Comparison of ENCODE assay signal across 8 cellular contexts in the genomic region with DNA sequence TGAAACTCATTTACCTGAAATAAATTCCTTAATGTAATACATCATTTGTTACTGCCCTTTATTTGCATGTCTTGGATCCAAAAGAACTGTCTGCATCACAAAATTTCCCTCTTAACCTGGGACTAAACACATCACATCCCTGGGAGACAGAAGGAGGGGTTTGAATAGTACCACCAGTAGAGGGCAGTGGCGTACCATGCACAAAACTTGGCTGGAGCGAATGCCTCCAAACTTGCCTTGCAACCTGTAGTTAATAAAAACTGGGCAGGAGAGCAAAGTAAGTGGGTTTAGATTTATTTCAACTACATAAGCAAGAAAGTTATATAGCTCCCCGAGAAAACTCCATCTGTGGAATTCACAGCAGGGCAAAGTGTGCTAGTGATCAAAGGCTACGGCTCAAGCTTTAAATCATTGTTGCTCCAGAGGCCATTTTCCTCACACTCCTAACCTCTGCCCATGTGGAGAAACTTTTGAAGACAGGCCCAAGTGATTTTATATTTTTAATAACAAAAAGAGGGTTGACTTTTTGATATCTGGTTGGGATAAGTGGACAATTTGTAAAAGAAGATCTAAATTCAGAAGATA.
DNase-seq lines count a peak whose midpoint lies in the region; ATAC-seq and TF ChIP-seq lines count a peak whose summit lies in the region.

No MANE protein-coding gene starts in this region.

- H3K36me3 ChIP-seq in IMR-90 (ENCODE audit: control insufficient read depth, insufficient read depth, low read length) = no peaks in the 10 kb centered on the region
- H3K36me3 ChIP-seq in SK-N-MC (ENCODE audit: insufficient read depth, low read length) = no peaks in the 10 kb centered on the region

- H4K5ac ChIP-seq in IMR-90 (ENCODE audit: low read depth, low read length) = no peak overlapping the region

- ATAC-seq in GM18511 (IDR thresholded peaks at IDR 0.05; ENCODE audit: unreplicated experiment) (peak; percentile 59), IMR-90 (ENCODE audit: low read depth) (peak; percentile 68), esophagus mucosa (peak; percentile 84), omental fat pad (ENCODE audit: low FRiP score) (no peak), GM21825 (IDR thresholded peaks at IDR 0.05; ENCODE audit: unreplicated experiment) (no peak)

- no peak overlapping the region for H2BK15ac ChIP-seq in IMR-90 (ENCODE audit: low read depth, low read length)

- H3K9ac ChIP-seq in IMR-90 (ENCODE audit: low read depth, low read length) = no peak overlapping the region
- no peak overlapping the region for H3K9ac ChIP-seq in SK-N-MC (ENCODE audit: insufficient read length)

- DNase-seq in COLO829 (ENCODE audit: low spot score) (peak; percentile 48), IMR-90 (peak; percentile 61), SK-N-MC (ENCODE audit: low read depth, low spot score) (peak; percentile 89), omental fat pad (ENCODE audit: low spot score) (peak; percentile 35), activated gamma-delta T cell (lab: John Stamatoyannopoulos, UW) (no peak)

- no peak overlapping the region for H3K4me2 ChIP-seq in IMR-90 (ENCODE audit: low read depth, low read length)

- no peak overlapping the region for H3K18ac ChIP-seq in IMR-90 (ENCODE audit: low read depth, low read length)

- H3K23ac ChIP-seq in IMR-90 (ENCODE audit: low read depth, low read length) = no peak overlapping the region

- peak; percentile 66 for TF ChIP-seq CTCF in IMR-90 (conservative IDR thresholded peaks at IDR 0.05; ENCODE audit: low read depth, low read length)
- TF ChIP-seq CTCF in omental fat pad (IDR thresholded peaks at IDR 0.05) = peak in 1 of 3 donors; percentile 40

- POLR2A ChIA-PET in IMR-90 (lab: Charles Lee; ENCODE audit: unreplicated experiment) = no interaction called here

- H2AFZ ChIP-seq in IMR-90 (replicated peaks; ENCODE audit: low read length, poor library complexity) = no peak overlapping the region

- no TSS peak for BruUV-seq in IMR-90 (replicated peaks; lab: Mats Ljungman, UMichigan)

- intact Hi-C loops in IMR-90 (cut with micrococcal nuclease) = loop anchor here (1.0 to 10.0 kb wide), 2 partner anchors 753 to 1354 kb away; no protein-coding TSS in a partner anchor

- H3K27ac ChIP-seq in IMR-90 (ENCODE audit: insufficient read depth, low read length) (no peak overlapping the region), SK-N-MC (no peak overlapping the region)

- CTCF ChIA-PET in IMR-90 (lab: Yijun Ruan, JAX) = interaction anchor here (0.6 to 0.9 kb wide), 2 partner anchors 28 to 1130 kb away, joined by 3 to 4 read pairs; no protein-coding TSS in a partner anchor

- H3K4me3 ChIP-seq in IMR-90 (ENCODE audit: insufficient read depth, low read depth, low read length) (no peak overlapping the region), SK-N-MC (no peak overlapping the region)

- H3K9me1 ChIP-seq in IMR-90 (ENCODE audit: insufficient read depth, low read length) = no peaks in the 10 kb centered on the region

- no peak overlapping the region for H2AK9ac ChIP-seq in IMR-90 (replicated peaks; ENCODE audit: low read depth, low read length, poor library complexity)

- H2AK5ac ChIP-seq in IMR-90 (ENCODE audit: low read depth, low read length) = no peak overlapping the region

- no peak overlapping the region for H3K56ac ChIP-seq in IMR-90 (ENCODE audit: extremely low read depth, insufficient read depth, low read length)

- H3K27me3 ChIP-seq in IMR-90 (ENCODE audit: control insufficient read depth, insufficient read depth, low read length) = no peaks in the 10 kb centered on the region

- no peaks in the 10 kb centered on the region for H3K79me1 ChIP-seq in IMR-90 (ENCODE audit: low read depth in 1 of 2, low read length in 2 of 2)

- no peak overlapping the region for H2BK20ac ChIP-seq in IMR-90 (ENCODE audit: low read depth, low read length)

- H2BK120ac ChIP-seq in IMR-90 (ENCODE audit: low read depth, low read length) = no peak overlapping the region

- H3K14ac ChIP-seq in IMR-90 (replicated peaks; ENCODE audit: low read depth, low read length) = no peak overlapping the region

- dilution Hi-C loops in IMR-90 (cut with HindIII; ENCODE audit: low sequenced_read_pairs, unreplicated experiment) = no loop called here

- H2BK5ac ChIP-seq in IMR-90 (ENCODE audit: low read depth, low read length, poor library complexity, severe bottlenecking) = no peak overlapping the region

- H3K4ac ChIP-seq in IMR-90 (ENCODE audit: low read depth, low read length) = no peak overlapping the region

- H4K8ac ChIP-seq in IMR-90 (ENCODE audit: low read depth in 2 of 2, low read length in 2 of 2) = no peak overlapping the region

- H4K91ac ChIP-seq in IMR-90 (ENCODE audit: insufficient read depth, low read depth, low read length) = no peak overlapping the region

- in situ Hi-C loops in IMR-90 (cut with MboI; ENCODE audit: low sequenced_read_pairs) = no loop called here

- no peaks in the 10 kb centered on the region for H3K4me1 ChIP-seq in IMR-90 (ENCODE audit: control insufficient read depth, insufficient read depth, low read length)

- H4K20me1 ChIP-seq in IMR-90 (ENCODE audit: insufficient read depth, low read length) = no peaks in the 10 kb centered on the region

- TF ChIP-seq RAD21 in IMR-90 (IDR thresholded peaks at IDR 0.05; ENCODE audit: low read length) = peak; percentile 72

- WGBS in IMR-90 (ENCODE audit: extremely low coverage in 2 of 2, insufficient read length in 1 of 2), 2 experiments = no CpG with 5 or more reads among the region's 4 CpGs

- H3K9me3 ChIP-seq in IMR-90 (ENCODE audit: control insufficient read depth, insufficient read depth, low read length) = no peaks in the 10 kb centered on the region
- no peaks in the 10 kb centered on the region; the same call in 1 of the 2 replicates for H3K9me3 ChIP-seq in SK-N-MC (ENCODE audit: low read depth, low read length)

- TF ChIP-seq POLR2A in IMR-90 (IDR thresholded peaks at IDR 0.05; ENCODE audit: low read depth, low read length) = no peak

TF ChIP-seq in IMR-90, 13 proteins besides CTCF, POLR2A, EP300 and RAD21:
- TF ChIP-seq SMC3 (IDR thresholded peaks at IDR 0.05; ENCODE audit: low read depth, low read length) (peak; percentile 38), RFX5 (IDR thresholded peaks at IDR 0.05; ENCODE audit: low read depth, low read length) (no peak), CHD1 (IDR thresholded peaks at IDR 0.05; ENCODE audit: low read depth, low read length) (no peak)

Comparison
In these comparisons a context has a peak if more than half of its experiments do, and no peak if none do; other contexts are left out.
1. ATAC-seq: peak in GM18511 (single experiment), IMR-90 (single experiment) and esophagus mucosa (single experiment); none in omental fat pad (single experiment) and GM21825 (single experiment).